10 cellular contexts compared by ENCODE assay signal in the genomic region with DNA sequence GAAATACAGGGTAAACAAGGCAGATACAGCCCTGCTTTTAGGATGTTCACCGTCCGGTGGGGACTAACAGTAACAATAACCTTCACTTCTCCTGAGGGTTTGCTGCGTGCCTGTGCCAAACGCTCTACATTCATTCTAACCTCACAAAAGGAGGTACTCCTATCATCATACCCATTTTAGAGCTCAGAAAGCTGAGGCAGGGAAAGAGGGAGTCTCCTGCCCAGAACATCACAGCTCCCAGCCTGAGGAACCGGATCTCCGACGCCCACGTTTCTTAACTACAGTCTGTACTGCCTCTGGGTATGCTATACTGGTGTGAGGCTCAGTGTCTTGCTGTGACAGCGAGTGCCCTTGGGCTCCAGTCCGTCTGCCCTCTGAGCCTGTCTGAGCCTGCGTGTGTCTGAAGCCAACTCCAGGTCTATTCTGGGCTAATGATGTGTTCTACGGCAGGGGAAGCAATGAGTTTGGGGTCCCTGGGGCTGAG. TPM values are rescaled to one million over a fixed set of nuclear protein-coding genes. Genes with fewer than 3 reads are reported as not detected.
A peak's percentile ranks its signal among the peaks of the same experiment; 100 is the strongest.
DNase-seq lines count a peak whose midpoint lies in the region; ATAC-seq and TF ChIP-seq lines count a peak whose summit lies in the region.
"Had no signal": no experiment of that assay in that cellular context is flagged by ENCODE, and none has a peak within 500 bp of the region (broad histone marks: within the 10 kb centered on the region; RNA-seq: fewer than 3 reads in every experiment).

No MANE protein-coding gene starts in this region.

- peak overlapping the region; percentile 87 for H3K4me3 Mint-ChIP-seq in activated T-helper 17 cell treated with anti-CD3 and anti-CD28 coated beads, Interleukin-2, amount 50 U/mL, for 72 hours
- peak overlapping the region; percentile 99 for H3K4me3 Mint-ChIP-seq in stimulated activated effector memory CD8-positive, alpha-beta T cell treated with anti-CD3 and anti-CD28 coated beads, Interleukin-12 subunit alpha, Interleukin-12 subunit beta, amount 100 ng/mL, for 72 hours

- TF ChIP-seq CTCF in HCT116 (IDR thresholded peaks at IDR 0.05 in 2 of 3, conservative IDR thresholded peaks at IDR 0.05 in 1 of 3; ENCODE audit: borderline replicate concordance in 1 of 3, insufficient read depth in 1 of 3, low read depth in 2 of 3, low read length in 2 of 3) (no peak), left ventricle myocardium inferior (IDR thresholded peaks at IDR 0.05; ENCODE audit: borderline replicate concordance) (no peak)

- POLR2A ChIA-PET in HCT116 (lab: Charles Lee) = no interaction called here

- H3K9ac ChIP-seq in HCT116 (ENCODE audit: low read length) = peak overlapping the region; percentile 69

- TF ChIP-seq RAD21 in HCT116 (IDR thresholded peaks at IDR 0.05; ENCODE audit: low read depth) = no peak

- H3K36me3 ChIP-seq in HCT116 (ENCODE audit: control insufficient read depth in 1 of 2, insufficient read depth in 2 of 2, low read length in 2 of 2) (no peaks in the 10 kb centered on the region), left ventricle myocardium inferior (peaks cover 3% of the 10 kb centered on the region)
- H3K36me3 ChIP-seq: transverse colon had no signal

- intact Hi-C loops in HCT116 (cut with micrococcal nuclease) (no loop called here), left ventricle myocardium inferior (cut with micrococcal nuclease) (no loop called here)

- peak overlapping the region; percentile 89 for H3K4me2 ChIP-seq in HCT116 (ENCODE audit: low read length)

- H3K4me3 ChIP-seq in HCT116 (replicated peaks in 1 of 2; ENCODE audit: low read depth in 1 of 2, low read length in 2 of 2) (peak overlapping the region; percentile 71 to 73), left ventricle myocardium inferior (peak overlapping the region; percentile 93)

- BruUV-seq in HCT116 (replicated peaks; lab: Mats Ljungman, UMichigan) = no TSS peak

- DNase-seq in HCT116 (ENCODE audit: low read depth, low spot score) (no peak), left ventricle myocardium inferior (no peak)
- DNase-seq in stimulated activated effector memory CD8-positive, alpha-beta T cell treated with anti-CD3 and anti-CD28 coated beads, Interleukin-12 subunit alpha, Interleukin-12 subunit beta, amount 100 ng/mL, for 72 hours (ENCODE audit: low spot score in 2 of 2) = peak in 1 of 2 donors; percentile 48
- DNase-seq: transverse colon had no signal

- no peak for ATAC-seq in HCT116
- ATAC-seq in activated T-helper 17 cell treated with anti-CD3 and anti-CD28 coated beads, Interleukin-2, amount 50 U/mL, for 72 hours (replicated peaks) = no peak
- no peak for ATAC-seq in stimulated activated effector memory CD8-positive, alpha-beta T cell treated with anti-CD3 and anti-CD28 coated beads, Interleukin-12 subunit alpha, Interleukin-12 subunit beta, amount 100 ng/mL, for 72 hours
- ATAC-seq in HG02571 (IDR thresholded peaks at IDR 0.05; ENCODE audit: unreplicated experiment) = no peak
- ATAC-seq in HG02840 (IDR thresholded peaks at IDR 0.05; ENCODE audit: low FRiP score, unreplicated experiment) = no peak
- no peak for ATAC-seq in GM21447 (IDR thresholded peaks at IDR 0.05; ENCODE audit: unreplicated experiment)

- H2AFZ ChIP-seq in HCT116 (ENCODE audit: low read depth, low read length, poor library complexity, severe bottlenecking) = no peak overlapping the region

- H3K27ac Mint-ChIP-seq in activated T-helper 17 cell treated with anti-CD3 and anti-CD28 coated beads, Interleukin-2, amount 50 U/mL, for 72 hours = peak overlapping the region; percentile 81
- no peak overlapping the region for H3K27ac Mint-ChIP-seq in stimulated activated effector memory CD8-positive, alpha-beta T cell treated with anti-CD3 and anti-CD28 coated beads, Interleukin-12 subunit alpha, Interleukin-12 subunit beta, amount 100 ng/mL, for 72 hours

- H3K9me3 ChIP-seq in HCT116 (ENCODE audit: control insufficient read depth in 1 of 2, insufficient read depth in 1 of 2, low read depth in 1 of 2, low read length in 2 of 2) = no peaks in the 10 kb centered on the region
- H3K9me3 ChIP-seq in left ventricle myocardium inferior (replicated peaks) = no peaks in the 10 kb centered on the region
- H3K9me3 ChIP-seq: transverse colon had no signal

- H3K9me2 ChIP-seq in HCT116 (ENCODE audit: insufficient read depth) = no peaks in the 10 kb centered on the region

- CTCF ChIA-PET in HCT116 (lab: Charles Lee) = no interaction called here

- H3K27ac ChIP-seq in HCT116 (ENCODE audit: low read depth, low read length) (no peak overlapping the region), left ventricle myocardium inferior (replicated peaks) (peak overlapping the region; percentile 90)

- H3K9me3 Mint-ChIP-seq in activated T-helper 17 cell treated with anti-CD3 and anti-CD28 coated beads, Interleukin-2, amount 50 U/mL, for 72 hours = no peaks in the 10 kb centered on the region
- H3K9me3 Mint-ChIP-seq in stimulated activated effector memory CD8-positive, alpha-beta T cell treated with anti-CD3 and anti-CD28 coated beads, Interleukin-12 subunit alpha, Interleukin-12 subunit beta, amount 100 ng/mL, for 72 hours = no peaks in the 10 kb centered on the region

- peaks cover 6% of the 10 kb centered on the region for H3K36me3 Mint-ChIP-seq in activated T-helper 17 cell treated with anti-CD3 and anti-CD28 coated beads, Interleukin-2, amount 50 U/mL, for 72 hours (ENCODE audit: low read depth)
- H3K36me3 Mint-ChIP-seq in stimulated activated effector memory CD8-positive, alpha-beta T cell treated with anti-CD3 and anti-CD28 coated beads, Interleukin-12 subunit alpha, Interleukin-12 subunit beta, amount 100 ng/mL, for 72 hours = peaks cover 20% of the 10 kb centered on the region

- no peaks in the 10 kb centered on the region for H3K79me2 ChIP-seq in HCT116 (ENCODE audit: insufficient read depth, low read length)

- H3K4me1 ChIP-seq in HCT116 (ENCODE audit: control insufficient read depth in 1 of 2, insufficient read depth in 2 of 2, low read length in 2 of 2) (peaks cover 21 to 45% of the 10 kb centered on the region in 2 experiments; a peak in 3 of 4 replicates), left ventricle myocardium inferior (peaks cover 73% of the 10 kb centered on the region)

- RAD21 ChIA-PET in HCT116 (lab: Charles Lee; ENCODE audit: low non-redundant PET in 1 of 2, low total read pairs in 2 of 2, uncharacterized antibody in 2 of 2, unreplicated experiment in 2 of 2) = no interaction called here

- H3K27me3 Mint-ChIP-seq in activated T-helper 17 cell treated with anti-CD3 and anti-CD28 coated beads, Interleukin-2, amount 50 U/mL, for 72 hours = no peaks in the 10 kb centered on the region

- H3K27me3 ChIP-seq in HCT116 (ENCODE audit: insufficient read depth, low read length) (no peaks in the 10 kb centered on the region), left ventricle myocardium inferior (ENCODE audit: low read depth) (no peaks in the 10 kb centered on the region)
- H3K27me3 ChIP-seq: transverse colon had no signal

- H3K4me1 Mint-ChIP-seq in activated T-helper 17 cell treated with anti-CD3 and anti-CD28 coated beads, Interleukin-2, amount 50 U/mL, for 72 hours = peaks cover 29% of the 10 kb centered on the region
- peaks cover 48% of the 10 kb centered on the region for H3K4me1 Mint-ChIP-seq in stimulated activated effector memory CD8-positive, alpha-beta T cell treated with anti-CD3 and anti-CD28 coated beads, Interleukin-12 subunit alpha, Interleukin-12 subunit beta, amount 100 ng/mL, for 72 hours

- TF ChIP-seq POLR2A in HCT116 (IDR thresholded peaks at IDR 0.05; ENCODE audit: borderline replicate concordance, extremely low read depth, insufficient read depth, insufficient read length) = no peak

- H4K20me1 ChIP-seq in HCT116 (ENCODE audit: insufficient read depth) = no peaks in the 10 kb centered on the region

TF ChIP-seq in HCT116, 20 proteins besides CTCF, POLR2A, EP300 and RAD21 (continues in another document):
- TF ChIP-seq, protein P1, sequence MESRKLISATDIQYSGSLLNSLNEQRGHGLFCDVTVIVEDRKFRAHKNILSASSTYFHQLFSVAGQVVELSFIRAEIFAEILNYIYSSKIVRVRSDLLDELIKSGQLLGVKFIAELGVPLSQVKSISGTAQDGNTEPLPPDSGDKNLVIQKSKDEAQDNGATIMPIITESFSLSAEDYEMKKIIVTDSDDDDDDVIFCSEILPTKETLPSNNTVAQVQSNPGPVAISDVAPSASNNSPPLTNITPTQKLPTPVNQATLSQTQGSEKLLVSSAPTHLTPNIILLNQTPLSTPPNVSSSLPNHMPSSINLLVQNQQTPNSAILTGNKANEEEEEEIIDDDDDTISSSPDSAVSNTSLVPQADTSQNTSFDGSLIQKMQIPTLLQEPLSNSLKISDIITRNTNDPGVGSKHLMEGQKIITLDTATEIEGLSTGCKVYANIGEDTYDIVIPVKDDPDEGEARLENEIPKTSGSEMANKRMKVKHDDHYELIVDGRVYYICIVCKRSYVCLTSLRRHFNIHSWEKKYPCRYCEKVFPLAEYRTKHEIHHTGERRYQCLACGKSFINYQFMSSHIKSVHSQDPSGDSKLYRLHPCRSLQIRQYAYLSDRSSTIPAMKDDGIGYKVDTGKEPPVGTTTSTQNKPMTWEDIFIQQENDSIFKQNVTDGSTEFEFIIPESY (IDR thresholded peaks at IDR 0.05; ENCODE audit: extremely low read depth, insufficient replicate concordance, low read length) = no peak
- TF ChIP-seq EZH2phosphoT487 (IDR thresholded peaks at IDR 0.05; ENCODE audit: borderline replicate concordance) (no peak), YY1 (IDR thresholded peaks at IDR 0.05; ENCODE audit: extremely low read depth, insufficient replicate concordance, low read depth, low read length) (no peak), JUND (IDR thresholded peaks at IDR 0.05) (no peak), SP1 (IDR thresholded peaks at IDR 0.05; ENCODE audit: low read depth) (no peak)
- TF ChIP-seq, protein P2, sequence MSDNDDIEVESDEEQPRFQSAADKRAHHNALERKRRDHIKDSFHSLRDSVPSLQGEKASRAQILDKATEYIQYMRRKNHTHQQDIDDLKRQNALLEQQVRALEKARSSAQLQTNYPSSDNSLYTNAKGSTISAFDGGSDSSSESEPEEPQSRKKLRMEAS (IDR thresholded peaks at IDR 0.05) = no peak

RNA-seq across cellular contexts. Expression of gene LIPE, which starts 5.1 kb away (rescaled TPM):
- total RNA-seq in HCT116 (2021; ENCODE audit: unreplicated experiment) (11.3 TPM), left ventricle myocardium inferior (55.8 TPM)
- 12.1 and 13.5 TPM in 2 replicates for polyA plus RNA-seq in HCT116 (2012)
- 10 to 100 TPM; 12.5 to 25.5 TPM for total RNA-seq in activated T-helper 17 cell treated with anti-CD3 and anti-CD28 coated beads, Interleukin-2, amount 50 U/mL, for 72 hours
- total RNA-seq: HT1080, SK-MEL-5 had no signal

RNA-seq across cellular contexts. Expression of gene CXCL17, which starts 20.6 kb away (rescaled TPM):
- total RNA-seq in HCT116 (2021; ENCODE audit: unreplicated experiment) (0.32 TPM), left ventricle myocardium inferior (not detected)
- polyA plus RNA-seq in HCT116 (2012) = 0.09 TPM in 1 of 2 replicates, not detected in the other
- not detected for total RNA-seq in activated T-helper 17 cell treated with anti-CD3 and anti-CD28 coated beads, Interleukin-2, amount 50 U/mL, for 72 hours
- total RNA-seq: HT1080, transverse colon had no signal

RNA-seq across cellular contexts. Expression of gene CNFN, which starts 32.0 kb away (rescaled TPM):
- total RNA-seq in HCT116 (2021; ENCODE audit: unreplicated experiment) = 13.9 TPM
- 29.2 and 32.2 TPM in 2 replicates for polyA plus RNA-seq in HCT116 (2012)
- under 1 TPM in 1 of 2 donors, not detected in 1; 0.54 TPM for total RNA-seq in activated T-helper 17 cell treated with anti-CD3 and anti-CD28 coated beads, Interleukin-2, amount 50 U/mL, for 72 hours
- total RNA-seq in left ventricle myocardium inferior = 0.49 TPM
- total RNA-seq: HT1080 had no signal
